In the genomic region with DNA sequence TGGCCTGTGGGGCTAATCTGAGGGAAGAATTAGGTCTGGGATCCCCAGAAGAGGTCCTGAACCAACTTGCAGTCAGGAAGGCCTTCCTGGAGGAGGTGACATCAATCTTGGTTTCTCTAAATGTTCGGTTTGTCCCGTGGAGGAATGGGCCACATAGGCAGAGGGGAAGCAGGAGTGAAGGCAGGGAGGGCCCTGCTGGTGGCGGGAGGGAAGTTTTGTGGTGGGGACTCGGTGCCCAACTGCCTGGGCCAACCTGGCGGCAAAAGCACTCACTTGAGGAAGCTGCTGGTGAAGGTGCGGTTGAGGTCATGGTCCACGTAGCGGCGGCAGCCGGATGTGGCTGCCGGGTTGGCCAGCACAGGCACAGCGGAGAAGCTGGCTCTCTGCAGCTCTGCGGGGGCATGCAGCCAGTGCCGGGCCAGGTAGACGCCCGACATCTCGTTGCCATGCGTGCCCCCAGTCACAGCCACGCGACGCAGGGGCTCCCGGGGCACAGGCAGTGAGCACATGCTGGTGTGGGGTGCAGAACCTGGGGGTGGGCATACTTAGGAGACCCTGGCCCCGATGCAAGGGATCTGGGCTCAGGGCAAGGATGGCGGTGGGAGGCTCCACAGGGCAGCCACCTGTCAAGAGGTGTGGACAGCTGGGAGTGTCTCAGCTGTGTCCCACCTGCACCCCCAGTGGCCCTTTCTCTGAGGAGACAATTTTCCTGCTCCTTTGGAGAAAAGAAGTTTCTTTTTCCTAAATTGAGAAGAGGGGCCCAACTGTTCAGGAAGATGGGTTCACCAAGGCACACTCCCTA, we compare ENCODE assay signal across 11 cellular contexts. TPM values are rescaled to one million over a fixed set of nuclear protein-coding genes. Genes with fewer than 3 reads are reported as not detected.
A peak's percentile ranks its signal among the peaks of the same experiment; 100 is the strongest.
DNase-seq lines count a peak whose midpoint lies in the region; ATAC-seq, FAIRE-seq and TF ChIP-seq lines count a peak whose summit lies in the region.
"Had no signal": no experiment of that assay in that cellular context is flagged by ENCODE, and none has a peak within 500 bp of the region (broad histone marks: within the 10 kb centered on the region; RNA-seq: fewer than 3 reads in every experiment).

No MANE protein-coding gene starts in this region.

- DNase-seq in activated naive CD4-positive, alpha-beta T cell treated with Interleukin-2 at 50 U/mL for 16 hours, result peak; percentile 33
- DNase-seq in activated naive CD4-positive, alpha-beta T cell treated with anti-CD3 and anti-CD28 coated beads, Interleukin-2, amount 50 U/mL, for 16 hours, result no peak
- DNase-seq in K562 (ENCODE audit: extremely low read depth in 1 of 4, low spot score in 3 of 4), result no peak
- peak; percentile 44 to 66 for DNase-seq in stimulated activated naive CD8-positive, alpha-beta T cell treated with anti-CD3 and anti-CD28 coated beads, Interleukin-15, amount 100 ng/mL, for 72 hours
- no peak for DNase-seq in hippocampal formation (lab: John Stamatoyannopoulos, UW)
- no peak for DNase-seq in NCI-H2107 (lab: John Stamatoyannopoulos, UW)

- peaks cover 49% of the 10 kb centered on the region for H3K4me1 ChIP-seq in OCI-LY3 (ENCODE audit: low read length)
- H3K4me1 ChIP-seq in K562 (replicated peaks in 1 of 2; ENCODE audit: control insufficient read depth in 2 of 2, insufficient read depth in 2 of 2, low read length in 2 of 2), result peaks cover 0 to 44% of the 10 kb centered on the region in 2 experiments; a peak in 2 of 5 replicates

- no peaks in the 10 kb centered on the region for H3K36me3 ChIP-seq in OCI-LY3 (replicated peaks; ENCODE audit: low read depth, low read length)
- H3K36me3 ChIP-seq in K562 (ENCODE audit: control insufficient read depth, insufficient read depth, low read length), result no peaks in the 10 kb centered on the region

- POLR2A ChIA-PET in K562 (lab: Yijun Ruan, JAX), result no interaction called here

- H4K20me1 ChIP-seq in OCI-LY3 (ENCODE audit: insufficient read depth, low read length), result no peaks in the 10 kb centered on the region
- H4K20me1 ChIP-seq in K562 (replicated peaks; ENCODE audit: control insufficient read depth, insufficient read depth, low read length), result peaks cover 3% of the 10 kb centered on the region; the same call in 1 of the 2 replicates

- H3K27me3 Mint-ChIP-seq in stimulated activated naive CD8-positive, alpha-beta T cell treated with anti-CD3 and anti-CD28 coated beads, Interleukin-15, amount 100 ng/mL, for 72 hours, result no peaks in the 10 kb centered on the region

- H3K27ac Mint-ChIP-seq in stimulated activated naive CD8-positive, alpha-beta T cell treated with anti-CD3 and anti-CD28 coated beads, Interleukin-15, amount 100 ng/mL, for 72 hours, result no peak overlapping the region

- no peak for FAIRE-seq in K562 (lab: Jason Lieb, UNC)
- FAIRE-seq: colon, keratinocyte had no signal

- H3K4me2 ChIP-seq in OCI-LY3 (ENCODE audit: low read length) (peak overlapping the region; percentile 57), K562 (ENCODE audit: insufficient read depth, low read length) (no peak overlapping the region)
- H3K4me2 ChIP-seq: KMS-11 had no signal

- H3K27ac ChIP-seq in OCI-LY3 (ENCODE audit: low read length) (no peak overlapping the region), K562 (ENCODE audit: extremely low read depth, low read depth, low read length) (no peak overlapping the region)
- H3K27ac ChIP-seq: KMS-11 had no signal

- no peaks in the 10 kb centered on the region for H3K9me3 Mint-ChIP-seq in stimulated activated naive CD8-positive, alpha-beta T cell treated with anti-CD3 and anti-CD28 coated beads, Interleukin-15, amount 100 ng/mL, for 72 hours

- no peak for TF ChIP-seq POLR2A in K562 (conservative IDR thresholded peaks at IDR 0.05)

- TF ChIP-seq EP300 in K562 (IDR thresholded peaks at IDR 0.05; ENCODE audit: low read length), result no peak

- ATAC-seq in K562 (no peak), GM18858 (IDR thresholded peaks at IDR 0.05; ENCODE audit: unreplicated experiment) (no peak)
- peak; percentile 68 for ATAC-seq in stimulated activated naive CD8-positive, alpha-beta T cell treated with anti-CD3 and anti-CD28 coated beads, Interleukin-15, amount 100 ng/mL, for 72 hours

- in situ Hi-C loops in K562 (cut with MboI), result no loop called here

- peak overlapping the region; percentile 51 to 75 for H3K4me3 Mint-ChIP-seq in stimulated activated naive CD8-positive, alpha-beta T cell treated with anti-CD3 and anti-CD28 coated beads, Interleukin-15, amount 100 ng/mL, for 72 hours

- peaks cover 68% of the 10 kb centered on the region for H3K4me1 Mint-ChIP-seq in stimulated activated naive CD8-positive, alpha-beta T cell treated with anti-CD3 and anti-CD28 coated beads, Interleukin-15, amount 100 ng/mL, for 72 hours

- H3K9ac ChIP-seq in OCI-LY3 (ENCODE audit: low read length), result no peak overlapping the region
- H3K9ac ChIP-seq in K562 (ENCODE audit: insufficient read depth in 1 of 2, low read depth in 2 of 2, low read length in 2 of 2), result no peak overlapping the region
- H3K9ac ChIP-seq: KMS-11 had no signal

- no peaks in the 10 kb centered on the region for H3K9me1 ChIP-seq in K562 (ENCODE audit: control insufficient read depth, insufficient read depth, low read length)

- no peak for TF ChIP-seq RAD21 in K562 (CRISPR knock-in tag; conservative IDR thresholded peaks at IDR 0.05 in 1 of 2, IDR thresholded peaks at IDR 0.05 in 1 of 2)

- WGBS in K562 (ENCODE audit: insufficient coverage, low coverage, missing lambda C conversion rate), result 36% methylated on average over 19 of the region's 24 CpGs

- peaks cover 12% of the 10 kb centered on the region for H3K27me3 ChIP-seq in OCI-LY3 (ENCODE audit: low read depth, low read length)
- H3K27me3 ChIP-seq in K562 (ENCODE audit: control insufficient read depth in 2 of 2, insufficient read depth in 2 of 2, low read length in 2 of 2), result peaks cover 2 to 17% of the 10 kb centered on the region in 2 experiments; a peak in 3 of 5 replicates

- H3K79me2 ChIP-seq in OCI-LY3 (ENCODE audit: low read length) (no peaks in the 10 kb centered on the region), K562 (ENCODE audit: control insufficient read depth, insufficient read depth, low read length) (no peaks in the 10 kb centered on the region)

- no TSS peak for BruUV-seq in K562 (replicated peaks; lab: Mats Ljungman, UMichigan)

- TF ChIP-seq CTCF in OCI-LY3 (IDR thresholded peaks at IDR 0.05; ENCODE audit: low read depth, low read length) (no peak), K562 (IDR thresholded peaks at IDR 0.05 in 2 of 3, conservative IDR thresholded peaks at IDR 0.05 in 1 of 3; ENCODE audit: insufficient read depth in 2 of 3, low read depth in 1 of 3, low read length in 3 of 3) (no peak)

- H3K9me3 ChIP-seq in OCI-LY3 (ENCODE audit: insufficient read depth, low read length) (no peaks in the 10 kb centered on the region), K562 (replicated peaks; ENCODE audit: control insufficient read depth, insufficient read depth, low read depth, low read length) (no peaks in the 10 kb centered on the region; the same call in none of the 2 replicates)

- H2AFZ ChIP-seq in OCI-LY3 (ENCODE audit: low read depth, low read length), result peak overlapping the region; percentile 39; the same call in 1 of the 2 replicates
- no peak overlapping the region for H2AFZ ChIP-seq in K562 (ENCODE audit: low read depth, low read length)

- peak overlapping the region; percentile 36; the same call in 1 of the 2 replicates for H3K4me3 ChIP-seq in OCI-LY3 (ENCODE audit: low read length)
- H3K4me3 ChIP-seq in K562, result no peak overlapping the region

- CTCF ChIA-PET in K562 (lab: Yijun Ruan, JAX; ENCODE audit: low intra/inter-chr PET ratio), result no interaction called here

- intact Hi-C loops in K562 (cut with micrococcal nuclease), result loop anchor here (10.0 kb wide), 1 partner anchor 158 kb away; no protein-coding TSS in a partner anchor

RNA-seq across cellular contexts. Expression of a gene that starts 3.8 kb away (rescaled TPM):
- total RNA-seq in K562 (2011; cell fraction: chromatin; rRNA removed; ENCODE audit: low replicate concordance), result not detected in 2 replicates
- not detected in 2 replicates for total RNA-seq in K562 (2011; cell fraction: nucleolus; rRNA removed)
- not detected in 2 replicates for total RNA-seq in K562 (2011; cell fraction: nucleoplasm; rRNA removed)
- total RNA-seq in K562 (2014; rRNA removed) (not detected in 2 replicates), K562 (2014; rRNA removed; fragmentation: Illumina TruSeq; extraction: Trizol) (not detected in 2 replicates), K562 (2015; rRNA removed; fragmentation: Illumina TruSeq; extraction: Trizol) (not detected in 2 replicates), K562 (2021) (not detected in 2 replicates)
- polyA plus RNA-seq in K562 (2011; rRNA removed) (not detected in 2 replicates), K562 (2014; fragmentation: Illumina TruSeq; extraction: Trizol) (not detected in 2 replicates), K562 (2014; fragmentation: Nextera tagmentation; extraction: Ambion mirVana) (not detected), K562 (2014; rRNA removed) (not detected in 2 replicates)
- polyA plus RNA-seq in K562 (2011; cell fraction: cytosol; rRNA removed), result not detected in 2 replicates
- polyA plus RNA-seq in K562 (2011; cell fraction: nucleus; rRNA removed), result not detected in 2 replicates
- not detected in 2 replicates for polyA plus RNA-seq in K562 (2012)
- not detected in 2 replicates for polyA minus RNA-seq in K562 (2011; rRNA and poly(A)+ RNA removed)
- polyA minus RNA-seq in K562 (2011; cell fraction: cytosol; rRNA and poly(A)+ RNA removed), result not detected in 2 replicates
- polyA minus RNA-seq in K562 (2011; cell fraction: nucleus; rRNA and poly(A)+ RNA removed), result not detected in 2 replicates
- polyA plus RNA-seq: keratinocyte had no signal

RNA-seq across cellular contexts. Expression of a gene that starts 7.2 kb away (rescaled TPM):
- not detected in 2 replicates for total RNA-seq in K562 (2011; cell fraction: chromatin; rRNA removed; ENCODE audit: low replicate concordance)
- total RNA-seq in K562 (2011; cell fraction: nucleolus; rRNA removed), result not detected in 2 replicates
- not detected in 2 replicates for total RNA-seq in K562 (2011; cell fraction: nucleoplasm; rRNA removed)
- total RNA-seq in K562 (2014; rRNA removed) (not detected in 2 replicates), K562 (2014; rRNA removed; fragmentation: Illumina TruSeq; extraction: Trizol) (not detected in 2 replicates), K562 (2015; rRNA removed; fragmentation: Illumina TruSeq; extraction: Trizol) (not detected in 2 replicates), K562 (2021) (not detected in 2 replicates)
- polyA plus RNA-seq in K562 (2011; rRNA removed) (not detected in 2 replicates), K562 (2014; fragmentation: Illumina TruSeq; extraction: Trizol) (not detected in 2 replicates), K562 (2014; fragmentation: Nextera tagmentation; extraction: Ambion mirVana) (not detected), K562 (2014; rRNA removed) (not detected in 2 replicates)
- polyA plus RNA-seq in K562 (2011; cell fraction: cytosol; rRNA removed), result not detected in 2 replicates
- polyA plus RNA-seq in K562 (2011; cell fraction: nucleus; rRNA removed), result not detected in 2 replicates
- 0.14 and 0.18 TPM in 2 replicates for polyA plus RNA-seq in K562 (2012)
- polyA minus RNA-seq in K562 (2011; rRNA and poly(A)+ RNA removed), result not detected in 2 replicates
- not detected in 2 replicates for polyA minus RNA-seq in K562 (2011; cell fraction: cytosol; rRNA and poly(A)+ RNA removed)
- not detected in 2 replicates for polyA minus RNA-seq in K562 (2011; cell fraction: nucleus; rRNA and poly(A)+ RNA removed)
- polyA plus RNA-seq: keratinocyte had no signal

RNA-seq across cellular contexts. Expression of a gene that starts 17.0 kb away (rescaled TPM):
- total RNA-seq in K562 (2011; cell fraction: chromatin; rRNA removed; ENCODE audit: low replicate concordance), result 2.8 and 15.1 TPM in 2 replicates
- total RNA-seq in K562 (2011; cell fraction: nucleolus; rRNA removed), result 22.0 and 23.0 TPM in 2 replicates
- total RNA-seq in K562 (2011; cell fraction: nucleoplasm; rRNA removed), result 9.8 and 13.5 TPM in 2 replicates
- 23.8 and 36.3 TPM in 2 replicates for total RNA-seq in K562 (2014; rRNA removed)
- 1.5 and 2.0 TPM in 2 replicates for total RNA-seq in K562 (2014; rRNA removed; fragmentation: Illumina TruSeq; extraction: Trizol)
- 6.2 and 6.6 TPM in 2 replicates for total RNA-seq in K562 (2015; rRNA removed; fragmentation: Illumina TruSeq; extraction: Trizol)
- 26.7 and 27.8 TPM in 2 replicates for total RNA-seq in K562 (2021)
- polyA plus RNA-seq in K562 (2011; rRNA removed), result 4.3 and 6.2 TPM in 2 replicates
- polyA plus RNA-seq in K562 (2011; cell fraction: cytosol; rRNA removed), result 11.0 and 34.8 TPM in 2 replicates
- 27.2 and 46.8 TPM in 2 replicates for polyA plus RNA-seq in K562 (2011; cell fraction: nucleus; rRNA removed)
- 20.9 and 25.8 TPM in 2 replicates for polyA plus RNA-seq in K562 (2012)
- 5.0 and 14.0 TPM in 2 replicates for polyA plus RNA-seq in K562 (2014; fragmentation: Illumina TruSeq; extraction: Trizol)
- polyA plus RNA-seq in K562 (2014; fragmentation: Nextera tagmentation; extraction: Ambion mirVana), result under 1 TPM; 0.23 to 0.85 TPM
- polyA plus RNA-seq in K562 (2014; rRNA removed), result 21.7 and 27.2 TPM in 2 replicates
- 0.72 and 1.2 TPM in 2 replicates for polyA minus RNA-seq in K562 (2011; rRNA and poly(A)+ RNA removed)
- polyA minus RNA-seq in K562 (2011; cell fraction: cytosol; rRNA and poly(A)+ RNA removed), result 5.7 and 7.1 TPM in 2 replicates
- polyA minus RNA-seq in K562 (2011; cell fraction: nucleus; rRNA and poly(A)+ RNA removed), result 11.9 and 15.1 TPM in 2 replicates

RNA-seq across cellular contexts. Expression of a gene that starts 27.7 kb away (rescaled TPM):
- not detected in 2 replicates for total RNA-seq in K562 (2011; cell fraction: chromatin; rRNA removed; ENCODE audit: low replicate concordance)
- total RNA-seq in K562 (2011; cell fraction: nucleolus; rRNA removed), result not detected in 2 replicates
- not detected in 2 replicates for total RNA-seq in K562 (2011; cell fraction: nucleoplasm; rRNA removed)
- total RNA-seq in K562 (2014; rRNA removed) (not detected in 2 replicates), K562 (2014; rRNA removed; fragmentation: Illumina TruSeq; extraction: Trizol) (not detected in 2 replicates), K562 (2015; rRNA removed; fragmentation: Illumina TruSeq; extraction: Trizol) (not detected in 2 replicates), K562 (2021) (not detected in 2 replicates)
- polyA plus RNA-seq in K562 (2011; rRNA removed) (not detected in 2 replicates), K562 (2014; fragmentation: Illumina TruSeq; extraction: Trizol) (not detected in 2 replicates), K562 (2014; fragmentation: Nextera tagmentation; extraction: Ambion mirVana) (not detected), K562 (2014; rRNA removed) (not detected in 2 replicates)
- polyA plus RNA-seq in K562 (2011; cell fraction: cytosol; rRNA removed), result not detected in 2 replicates
- polyA plus RNA-seq in K562 (2011; cell fraction: nucleus; rRNA removed), result not detected in 2 replicates
- not detected in 2 replicates for polyA plus RNA-seq in K562 (2012)
- not detected in 2 replicates for polyA minus RNA-seq in K562 (2011; rRNA and poly(A)+ RNA removed)
- polyA minus RNA-seq in K562 (2011; cell fraction: cytosol; rRNA and poly(A)+ RNA removed), result not detected in 2 replicates
- polyA minus RNA-seq in K562 (2011; cell fraction: nucleus; rRNA and poly(A)+ RNA removed), result not detected in 2 replicates

RNA-seq across cellular contexts. Expression of a gene that starts 40.0 kb away (rescaled TPM):
- total RNA-seq in K562 (2011; cell fraction: chromatin; rRNA removed; ENCODE audit: low replicate concordance), result 348 and 937 TPM in 2 replicates
- 683 and 713 TPM in 2 replicates for total RNA-seq in K562 (2011; cell fraction: nucleolus; rRNA removed)
- 505 and 528 TPM in 2 replicates for total RNA-seq in K562 (2011; cell fraction: nucleoplasm; rRNA removed)
- 408 and 468 TPM in 2 replicates for total RNA-seq in K562 (2014; rRNA removed)
- 111 and 135 TPM in 2 replicates for total RNA-seq in K562 (2014; rRNA removed; fragmentation: Illumina TruSeq; extraction: Trizol)
- total RNA-seq in K562 (2015; rRNA removed; fragmentation: Illumina TruSeq; extraction: Trizol), result 242 and 251 TPM in 2 replicates
- 404 and 408 TPM in 2 replicates for total RNA-seq in K562 (2021)
- 172 and 261 TPM in 2 replicates for polyA plus RNA-seq in K562 (2011; rRNA removed)
- polyA plus RNA-seq in K562 (2011; cell fraction: cytosol; rRNA removed), result 251 and 329 TPM in 2 replicates
- polyA plus RNA-seq in K562 (2011; cell fraction: nucleus; rRNA removed), result 669 and 851 TPM in 2 replicates
- polyA plus RNA-seq in K562 (2012), result 286 and 337 TPM in 2 replicates
- 209 and 273 TPM in 2 replicates for polyA plus RNA-seq in K562 (2014; fragmentation: Illumina TruSeq; extraction: Trizol)
- 10 to 100 TPM; 10.8 to 32.9 TPM for polyA plus RNA-seq in K562 (2014; fragmentation: Nextera tagmentation; extraction: Ambion mirVana)
- polyA plus RNA-seq in K562 (2014; rRNA removed), result 423 and 426 TPM in 2 replicates
- 81.2 and 91.3 TPM in 2 replicates for polyA minus RNA-seq in K562 (2011; rRNA and poly(A)+ RNA removed)
- 141 and 202 TPM in 2 replicates for polyA minus RNA-seq in K562 (2011; cell fraction: cytosol; rRNA and poly(A)+ RNA removed)
- 134 and 170 TPM in 2 replicates for polyA minus RNA-seq in K562 (2011; cell fraction: nucleus; rRNA and poly(A)+ RNA removed)

Comparison
In these comparisons a context has a peak if more than half of its experiments do, and no peak if none do; other contexts are left out.
1. DNase-seq: peak in activated naive CD4-positive, alpha-beta T cell treated with Interleukin-2 at 50 U/mL for 16 hours (single experiment) and stimulated activated naive CD8-positive, alpha-beta T cell treated with anti-CD3 and anti-CD28 coated beads, Interleukin-15, amount 100 ng/mL, for 72 hours (2 of 2); none in activated naive CD4-positive, alpha-beta T cell treated with anti-CD3 and anti-CD28 coated beads, Interleukin-2, amount 50 U/mL, for 16 hours (single experiment), K562 (0 of 4), hippocampal formation (0 of 2) and NCI-H2107 (single experiment).